8 cellular contexts compared by ENCODE assay signal in genomic region chr16:31877876-31878642, GRCh38. TPM values are rescaled to one million over a fixed set of nuclear protein-coding genes. Genes with fewer than 3 reads are reported as not detected.
DNase-seq lines count a peak whose midpoint lies in the region; ATAC-seq and TF ChIP-seq lines count a peak whose summit lies in the region.

No MANE protein-coding gene starts in this region.

- no peaks in the 10 kb centered on the region for H3K27me3 Mint-ChIP-seq in activated CD4-positive, alpha-beta T cell treated with anti-CD3 and anti-CD28 coated beads, Interleukin-2, amount 10 ng/mL, durations not matched to agents 24 days and 14 days
- no peaks in the 10 kb centered on the region for H3K27me3 Mint-ChIP-seq in activated T-cell treated with anti-CD3 and anti-CD28 coated beads, Interleukin-2, amount 50 U/mL, for 72 hours (ENCODE audit: low read depth)

- peaks cover 60% of the 10 kb centered on the region for H3K4me1 Mint-ChIP-seq in activated CD4-positive, alpha-beta T cell treated with anti-CD3 and anti-CD28 coated beads, Interleukin-2, amount 10 ng/mL, durations not matched to agents 24 days and 14 days
- H3K4me1 Mint-ChIP-seq in activated T-cell treated with anti-CD3 and anti-CD28 coated beads, Interleukin-2, amount 50 U/mL, for 72 hours (ENCODE audit: low read depth) = peaks cover 78% of the 10 kb centered on the region

- intact Hi-C loops in activated CD4-positive, alpha-beta T cell treated with anti-CD3 and anti-CD28 coated beads, Interleukin-2, amount 10 ng/mL, durations not matched to agents 24 days and 14 days (cut with micrococcal nuclease) = loop anchor here (1.0 to 10.0 kb wide), 4 partner anchors 9 to 1223 kb away; partner anchors contain the start of genes FBRS, ITGAX and PRR14
- intact Hi-C loops in stomach (cut with DNase I; ENCODE audit: low total_unique reads) = no loop called here

- peak; percentile 67 for DNase-seq in activated CD4-positive, alpha-beta T cell treated with anti-CD3 and anti-CD28 coated beads, Interleukin-2, amount 10 ng/mL, durations not matched to agents 24 days and 14 days
- no peak for DNase-seq in activated CD4-positive, alpha-beta T cell treated with anti-CD3 and anti-CD28 coated beads, Interleukin-2, amount 50 U/mL, for 4 hours
- peak; percentile 43 to 44 for DNase-seq in activated T-cell treated with anti-CD3 and anti-CD28 coated beads, Interleukin-2, amount 50 U/mL, for 72 hours
- no peak for DNase-seq in stomach
- DNase-seq in germinal center (ENCODE audit: low spot score) = no peak
- no peak for DNase-seq in NCI-H69 (lab: John Stamatoyannopoulos, UW)

- H3K4me3 ChIP-seq in gastroesophageal sphincter (no peak overlapping the region), stomach (peak overlapping the region in 1 of 4 donors; percentile 23)

- peak overlapping the region; percentile 94 for H3K27ac Mint-ChIP-seq in activated CD4-positive, alpha-beta T cell treated with anti-CD3 and anti-CD28 coated beads, Interleukin-2, amount 10 ng/mL, durations not matched to agents 24 days and 14 days
- H3K27ac Mint-ChIP-seq in activated T-cell treated with anti-CD3 and anti-CD28 coated beads, Interleukin-2, amount 50 U/mL, for 72 hours = peak overlapping the region; percentile 100

- WGBS in gastroesophageal sphincter (ENCODE audit: low coverage in 1 of 2), 2 donors = 85 to 94% methylated on average over 3 to 8 of the region's 9 CpGs
- 73 to 85% (median 81%) methylated on average over 9 of the region's 9 CpGs for WGBS in stomach, 5 donors

- TF ChIP-seq EP300 in gastroesophageal sphincter (IDR thresholded peaks at IDR 0.05) = no peak
- TF ChIP-seq EP300 in stomach (IDR thresholded peaks at IDR 0.05) = no peak

- TF ChIP-seq POLR2A in gastroesophageal sphincter (IDR thresholded peaks at IDR 0.05) (no peak), stomach (IDR thresholded peaks at IDR 0.05) (no peak)

- no peaks in the 10 kb centered on the region for H3K9me3 ChIP-seq in gastroesophageal sphincter
- H3K9me3 ChIP-seq in stomach = no peaks in the 10 kb centered on the region

- H3K27ac ChIP-seq in gastroesophageal sphincter = peak overlapping the region in 3 of 4 donors; percentile 44 to 59 (median 52)
- H3K27ac ChIP-seq in stomach = peak overlapping the region in 4 of 5 donors; percentile 50 to 73 (median 56)

- peaks cover 88% of the 10 kb centered on the region for H3K36me3 Mint-ChIP-seq in activated CD4-positive, alpha-beta T cell treated with anti-CD3 and anti-CD28 coated beads, Interleukin-2, amount 10 ng/mL, durations not matched to agents 24 days and 14 days (ENCODE audit: low read depth)
- H3K36me3 Mint-ChIP-seq in activated T-cell treated with anti-CD3 and anti-CD28 coated beads, Interleukin-2, amount 50 U/mL, for 72 hours (ENCODE audit: insufficient read depth in 2 of 2) = peaks cover 54 to 74% of the 10 kb centered on the region in 2 donors

- H3K9me3 Mint-ChIP-seq in activated CD4-positive, alpha-beta T cell treated with anti-CD3 and anti-CD28 coated beads, Interleukin-2, amount 10 ng/mL, durations not matched to agents 24 days and 14 days = peaks cover 4% of the 10 kb centered on the region
- H3K9me3 Mint-ChIP-seq in activated T-cell treated with anti-CD3 and anti-CD28 coated beads, Interleukin-2, amount 50 U/mL, for 72 hours = peaks cover 2 to 3% of the 10 kb centered on the region in 2 donors

- peak; percentile 11 to 12 for ATAC-seq in activated T-cell treated with anti-CD3 and anti-CD28 coated beads, Interleukin-2, amount 50 U/mL, for 72 hours (replicated peaks in 1 of 2)
- ATAC-seq in gastroesophageal sphincter = no peak
- no peak for ATAC-seq in GM18907 (IDR thresholded peaks at IDR 0.05; ENCODE audit: unreplicated experiment)

- peaks cover 3 to 67% (median 44%) of the 10 kb centered on the region in 3 donors for H3K4me1 ChIP-seq in gastroesophageal sphincter
- H3K4me1 ChIP-seq in stomach = peaks cover 52 to 88% (median 77%) of the 10 kb centered on the region in 4 donors

- peak overlapping the region; percentile 90 for H3K4me3 Mint-ChIP-seq in activated CD4-positive, alpha-beta T cell treated with anti-CD3 and anti-CD28 coated beads, Interleukin-2, amount 10 ng/mL, durations not matched to agents 24 days and 14 days
- peak overlapping the region; percentile 98 to 99 for H3K4me3 Mint-ChIP-seq in activated T-cell treated with anti-CD3 and anti-CD28 coated beads, Interleukin-2, amount 50 U/mL, for 72 hours

- TF ChIP-seq CTCF in gastroesophageal sphincter (IDR thresholded peaks at IDR 0.05) (no peak), stomach (IDR thresholded peaks at IDR 0.05) (no peak)

- H3K36me3 ChIP-seq in gastroesophageal sphincter (peaks cover 0 to 4% of the 10 kb centered on the region in 2 donors), stomach (peaks cover 0 to 5% (median 4%) of the 10 kb centered on the region in 4 donors)

- no peaks in the 10 kb centered on the region for H3K27me3 ChIP-seq in gastroesophageal sphincter
- no peaks in the 10 kb centered on the region for H3K27me3 ChIP-seq in stomach

RNA-seq across cellular contexts. Expression of gene ZNF267, which starts 4.5 kb away (rescaled TPM):
- total RNA-seq in activated CD4-positive, alpha-beta T cell treated with anti-CD3 and anti-CD28 coated beads, Interleukin-2, amount 10 ng/mL, durations not matched to agents 24 days and 14 days = 77.7 and 78.3 TPM in 2 replicates
- total RNA-seq in activated T-cell treated with anti-CD3 and anti-CD28 coated beads, Interleukin-2, amount 50 U/mL, for 72 hours = 100 to 1,000 TPM; 151 to 156 TPM
- total RNA-seq in gastroesophageal sphincter = 10 to 100 TPM in 1 of 4 donors, 1 to 10 TPM in 3; 5.2 to 12.8 (median 8.0) TPM
- 10 to 100 TPM; 11.1 to 30.3 (median 24.9) TPM for total RNA-seq in stomach
- 1 to 10 TPM; 3.5 to 8.6 (median 3.7) TPM for polyA plus RNA-seq in stomach

Comparison
In these comparisons a context has a peak if more than half of its experiments do, and no peak if none do; other contexts are left out.
1. DNase-seq: peak in activated CD4-positive, alpha-beta T cell treated with anti-CD3 and anti-CD28 coated beads, Interleukin-2, amount 10 ng/mL, durations not matched to agents 24 days and 14 days (single experiment) and activated T-cell treated with anti-CD3 and anti-CD28 coated beads, Interleukin-2, amount 50 U/mL, for 72 hours (2 of 2); none in activated CD4-positive, alpha-beta T cell treated with anti-CD3 and anti-CD28 coated beads, Interleukin-2, amount 50 U/mL, for 4 hours (0 of 2), stomach (single experiment), germinal center (single experiment) and NCI-H69 (single experiment).
2. ATAC-seq: peak in activated T-cell treated with anti-CD3 and anti-CD28 coated beads, Interleukin-2, amount 50 U/mL, for 72 hours (2 of 2); none in gastroesophageal sphincter (single experiment) and GM18907 (single experiment).